In genomic region chr13:103694033-103694432, GRCh38 we compare ENCODE assay signal across 10 cellular contexts.
"Had no signal": no experiment of that assay in that cellular context is flagged by ENCODE, and none has a peak within 500 bp of the region (broad histone marks: within the 10 kb centered on the region; RNA-seq: fewer than 3 reads in every experiment).

No MANE protein-coding gene starts in this region.

- H3K4me3 ChIP-seq: neural progenitor cell, pancreas had no signal

- H3K36me3 ChIP-seq: brain microvascular endothelial cell, neural progenitor cell, pancreas had no signal

- ATAC-seq: activated CD4-positive, CD25-positive, alpha-beta regulatory T cell treated with anti-CD3 and anti-CD28 coated beads, Interleukin-2, amount 50 U/mL, for 24 hours; effector memory CD8-positive, alpha-beta T cell; left ventricle myocardium superior; pancreas had no signal

- H3K4me1 ChIP-seq: pancreas had no signal

- H3K27ac ChIP-seq: brain microvascular endothelial cell, neural progenitor cell, pancreas had no signal

- H3K9me3 ChIP-seq: pancreas had no signal

- H3K9ac ChIP-seq: neural progenitor cell had no signal

- H3K27me3 ChIP-seq: brain microvascular endothelial cell, neural progenitor cell, pancreas had no signal

- DNase-seq: activated gamma-delta T cell treated with Interleukin-2 at 50 U/mL for 16 hours; activated naive CD8-positive, alpha-beta T cell treated with anti-CD3 and anti-CD28 coated beads for 36 hours; brain microvascular endothelial cell; effector memory CD8-positive, alpha-beta T cell; left ventricle myocardium superior; retina; small intestine had no signal
